19 cellular contexts compared by ENCODE assay signal in the genomic region with DNA sequence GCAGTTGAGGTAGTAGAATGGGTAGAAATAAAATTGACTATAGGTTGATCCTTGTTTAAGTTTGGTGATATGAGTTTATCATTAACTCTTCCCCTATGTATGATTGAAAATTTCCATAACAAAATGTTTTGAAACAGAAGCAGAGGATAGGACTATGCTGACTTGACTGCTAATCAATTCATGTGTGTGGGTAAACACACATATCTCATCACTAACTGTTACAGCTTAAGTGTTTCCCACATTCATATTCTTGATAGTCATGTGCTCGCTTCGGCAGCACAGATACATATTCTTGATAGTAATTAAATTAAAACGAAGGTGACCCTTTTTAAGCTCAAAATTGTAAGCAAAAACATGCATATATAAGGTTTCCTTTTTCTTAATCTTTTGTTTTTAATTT.
DNase-seq lines count a peak whose midpoint lies in the region; ATAC-seq, FAIRE-seq and TF ChIP-seq lines count a peak whose summit lies in the region.
"Had no signal": no experiment of that assay in that cellular context is flagged by ENCODE, and none has a peak within 500 bp of the region (broad histone marks: within the 10 kb centered on the region; RNA-seq: fewer than 3 reads in every experiment).

No MANE protein-coding gene starts in this region.

- H3K18ac ChIP-seq in H9 (ENCODE audit: insufficient read length, low read depth, low read length): no peak overlapping the region
- H3K18ac ChIP-seq in H1 (ENCODE audit: extremely low read depth, low read length): peak overlapping the region; percentile 19; the same call in 1 of the 2 replicates

- no peak overlapping the region for H2AK5ac ChIP-seq in H9 (ENCODE audit: insufficient read length, low read length)
- no peak overlapping the region for H2AK5ac ChIP-seq in H1 (ENCODE audit: low read depth, low read length)

- H3K9ac ChIP-seq in H9 (ENCODE audit: extremely low read depth, insufficient read length, low read length): no peak overlapping the region
- no peak overlapping the region for H3K9ac ChIP-seq in HUES64 (ENCODE audit: low read depth, low read length)
- no peak overlapping the region for H3K9ac ChIP-seq in H1 (replicated peaks in 1 of 4; ENCODE audit: extremely low read depth in 1 of 4, low read depth in 3 of 4, low read length in 3 of 4)

- H3K4me3 ChIP-seq in HUES64 (ENCODE audit: low read length): no peak overlapping the region
- no peak overlapping the region; a peak in 1 of 8 replicates for H3K4me3 ChIP-seq in H1 (ENCODE audit: extremely low read depth in 1 of 4, insufficient read depth in 2 of 4, low read depth in 3 of 4, low read length in 4 of 4)
- H3K4me3 ChIP-seq in BE2C (ENCODE audit: low read depth, low read length): no peak overlapping the region
- no peak overlapping the region for H3K4me3 ChIP-seq in stomach

- H3K27me3 ChIP-seq in H9 (ENCODE audit: insufficient read depth, low read length): no peaks in the 10 kb centered on the region
- no peaks in the 10 kb centered on the region for H3K27me3 ChIP-seq in HUES64 (ENCODE audit: insufficient read depth, low read length)
- H3K27me3 ChIP-seq in H1 (replicated peaks in 1 of 4; ENCODE audit: control insufficient read depth in 3 of 4, extremely low read depth in 1 of 4, insufficient read depth in 3 of 4, low read length in 3 of 4): no peaks in the 10 kb centered on the region
- H3K27me3 ChIP-seq in BE2C: no peaks in the 10 kb centered on the region
- no peaks in the 10 kb centered on the region for H3K27me3 ChIP-seq in stomach

- no peak for DNase-seq in H9
- no peak for DNase-seq in H1 (ENCODE audit: low read depth in 1 of 2, low spot score in 2 of 2)
- DNase-seq in stimulated activated naive B cell treated with anti-CD40 and anti-IgM and Interleukin-4, amounts not matched to agents 10 μg/mL and 1 μg/mL and 100 μg/mL, for 72 hours: no peak
- no peak for DNase-seq in BE2C
- no peak for DNase-seq in stomach
- DNase-seq: ACHN; Caco-2; CD4-positive, alpha-beta T cell; DMS153; DMS79; GDM1; HFFc6 had no signal

- H3K9me3 Mint-ChIP-seq in H9: peaks cover 11 to 21% of the 10 kb centered on the region in 2 experiments
- H3K9me3 Mint-ChIP-seq in stimulated activated naive B cell treated with anti-CD40 and anti-IgM and Interleukin-4, amounts not matched to agents 10 μg/mL and 1 μg/mL and 100 μg/mL, for 72 hours: peaks cover 6 to 7% of the 10 kb centered on the region in 2 donors
- H3K9me3 Mint-ChIP-seq: CD4-positive, alpha-beta T cell had no signal

- no peaks in the 10 kb centered on the region for H3K9me3 ChIP-seq in H9 (ENCODE audit: control insufficient read depth, low read depth, low read length)
- peaks cover 11% of the 10 kb centered on the region for H3K9me3 ChIP-seq in HUES64 (ENCODE audit: insufficient read depth, low read depth, low read length)
- H3K9me3 ChIP-seq in H1 (ENCODE audit: insufficient read depth in 2 of 2, low read depth in 1 of 2, low read length in 1 of 2): peaks cover 0 to 3% of the 10 kb centered on the region in 2 experiments; a peak in 1 of 4 replicates
- H3K9me3 ChIP-seq in BE2C: no peaks in the 10 kb centered on the region
- no peaks in the 10 kb centered on the region for H3K9me3 ChIP-seq in stomach
- H3K9me3 ChIP-seq: Caco-2 had no signal

- H4K5ac ChIP-seq in H9 (ENCODE audit: insufficient read length, low read depth, low read length) (no peak overlapping the region), H1 (ENCODE audit: insufficient read length, low read depth, low read length) (peak overlapping the region; percentile 51)

- no peak for ATAC-seq in stimulated activated naive B cell treated with anti-CD40 and anti-IgM and Interleukin-4, amounts not matched to agents 10 μg/mL and 1 μg/mL and 100 μg/mL, for 72 hours (replicated peaks)
- ATAC-seq in GM21825 (IDR thresholded peaks at IDR 0.05; ENCODE audit: unreplicated experiment): no peak
- ATAC-seq: HCT116 had no signal

- no peak overlapping the region for H3T11ph ChIP-seq in H9 (ENCODE audit: low read length)

- no peak overlapping the region for H2BK120ac ChIP-seq in H9 (ENCODE audit: low read depth, low read length, poor library complexity, severe bottlenecking)
- peak overlapping the region; percentile 92 for H2BK120ac ChIP-seq in H1 (replicated peaks; ENCODE audit: low read depth, low read length)

- H4K8ac ChIP-seq in H9 (replicated peaks; ENCODE audit: insufficient read length, low read depth, low read length) (no peak overlapping the region), H1 (ENCODE audit: extremely low read depth, insufficient read depth, low read length) (no peak overlapping the region)

- intact Hi-C loops in stomach (cut with DNase I; ENCODE audit: low total_unique reads): no loop called here

- H2BK20ac ChIP-seq in H9 (ENCODE audit: low read depth, low read length, poor library complexity, severe bottlenecking) (no peak overlapping the region), H1 (ENCODE audit: low read length) (peak overlapping the region; percentile 37; the same call in 1 of the 2 replicates)

- CTCF ChIA-PET in H1 (lab: Charles Lee; ENCODE audit: partially characterized antibody): no interaction called here

- H3K4me3 Mint-ChIP-seq in H9: no peak overlapping the region
- H3K4me3 Mint-ChIP-seq in stimulated activated naive B cell treated with anti-CD40 and anti-IgM and Interleukin-4, amounts not matched to agents 10 μg/mL and 1 μg/mL and 100 μg/mL, for 72 hours: peak overlapping the region; percentile 72 to 86
- H3K4me3 Mint-ChIP-seq: CD4-positive, alpha-beta T cell; HFFc6 had no signal

- H2BK12ac ChIP-seq in H9 (ENCODE audit: insufficient read length, low read depth, low read length) (no peak overlapping the region), H1 (ENCODE audit: low read depth, low read length) (no peak overlapping the region; the same call in 1 of the 2 replicates)

- FAIRE-seq in H1 (lab: Jason Lieb, UNC): no peak
- FAIRE-seq: A204.1, H54, HTR-8/SVneo had no signal

- no peak overlapping the region for H2BK15ac ChIP-seq in H9 (ENCODE audit: low read depth, low read length)
- H2BK15ac ChIP-seq in H1 (ENCODE audit: low read length): no peak overlapping the region

- no peaks in the 10 kb centered on the region for H3K79me2 ChIP-seq in H9 (ENCODE audit: insufficient read depth, low read length)
- no peaks in the 10 kb centered on the region for H3K79me2 ChIP-seq in H1 (ENCODE audit: control insufficient read depth in 1 of 2, insufficient read depth in 2 of 2, low read length in 2 of 2)

- TF ChIP-seq EP300 in H1 (IDR thresholded peaks at IDR 0.05; ENCODE audit: borderline replicate concordance in 1 of 2, low read depth in 2 of 2, low read length in 2 of 2) (no peak), stomach (IDR thresholded peaks at IDR 0.05) (no peak)

- H3K79me1 ChIP-seq in H9 (ENCODE audit: insufficient read depth, low read depth, low read length, poor library complexity, severe bottlenecking) (no peaks in the 10 kb centered on the region), H1 (ENCODE audit: low read depth, low read length) (no peaks in the 10 kb centered on the region)

- H2AFZ ChIP-seq in H9 (ENCODE audit: low read length): no peak overlapping the region
- H2AFZ ChIP-seq in H1 (ENCODE audit: low read length): no peak overlapping the region

- peaks cover 19 to 27% (median 25%) of the 10 kb centered on the region in 3 experiments for H3K36me3 Mint-ChIP-seq in H9 (ENCODE audit: insufficient read depth in 1 of 3, low read depth in 3 of 3)
- peaks cover 38 to 58% of the 10 kb centered on the region in 2 donors for H3K36me3 Mint-ChIP-seq in stimulated activated naive B cell treated with anti-CD40 and anti-IgM and Interleukin-4, amounts not matched to agents 10 μg/mL and 1 μg/mL and 100 μg/mL, for 72 hours

- peak overlapping the region; percentile 32 to 62 (median 54); a peak in 4 of 7 replicates for H3K27ac Mint-ChIP-seq in H9
- H3K27ac Mint-ChIP-seq in stimulated activated naive B cell treated with anti-CD40 and anti-IgM and Interleukin-4, amounts not matched to agents 10 μg/mL and 1 μg/mL and 100 μg/mL, for 72 hours: peak overlapping the region; percentile 73
- H3K27ac Mint-ChIP-seq: CD4-positive, alpha-beta T cell; HFFc6 had no signal

- H3K4me2 ChIP-seq in H9 (ENCODE audit: insufficient read depth, insufficient read length, low read length) (no peak overlapping the region), H1 (ENCODE audit: insufficient read depth in 1 of 2, low read depth in 2 of 2, low read length in 2 of 2) (no peak overlapping the region)

- no peak overlapping the region for H3K23ac ChIP-seq in H9 (ENCODE audit: insufficient read length, low read depth, low read length)
- H3K23ac ChIP-seq in H1 (ENCODE audit: insufficient read length): no peak overlapping the region

- H3K27me3 Mint-ChIP-seq in H9 (ENCODE audit: low read depth): no peaks in the 10 kb centered on the region
- H3K27me3 Mint-ChIP-seq in stimulated activated naive B cell treated with anti-CD40 and anti-IgM and Interleukin-4, amounts not matched to agents 10 μg/mL and 1 μg/mL and 100 μg/mL, for 72 hours: no peaks in the 10 kb centered on the region
- H3K27me3 Mint-ChIP-seq: CD4-positive, alpha-beta T cell had no signal

- TF ChIP-seq RAD21 in H1 (IDR thresholded peaks at IDR 0.05 in 1 of 2, conservative IDR thresholded peaks at IDR 0.05 in 1 of 2; ENCODE audit: low read depth in 2 of 2, low read length in 2 of 2): no peak

- no peak for TF ChIP-seq POLR2A in H1 (IDR thresholded peaks at IDR 0.05; ENCODE audit: control extremely low read depth in 1 of 2, low read depth in 2 of 2, low read length in 2 of 2)
- TF ChIP-seq POLR2A in stomach (IDR thresholded peaks at IDR 0.05): no peak

- H3K23me2 ChIP-seq in H9 (ENCODE audit: insufficient read length, low read depth, low read length, poor library complexity, severe bottlenecking) (no peaks in the 10 kb centered on the region), H1 (ENCODE audit: low read depth, low read length) (no peaks in the 10 kb centered on the region)

- H3K14ac ChIP-seq in H9 (ENCODE audit: insufficient read depth, low read length) (no peak overlapping the region), H1 (ENCODE audit: insufficient read length) (no peak overlapping the region)

- H3K4ac ChIP-seq in H9 (ENCODE audit: low read depth, low read length) (no peak overlapping the region), H1 (replicated peaks; ENCODE audit: insufficient read length, low read depth, low read length) (no peak overlapping the region)

- H4K20me1 ChIP-seq in H9 (ENCODE audit: control insufficient read depth, insufficient read depth, insufficient read length): no peaks in the 10 kb centered on the region
- no peaks in the 10 kb centered on the region for H4K20me1 ChIP-seq in H1 (replicated peaks in 1 of 2; ENCODE audit: control insufficient read depth in 1 of 2, insufficient read depth in 2 of 2, low read length in 2 of 2)

- H4K91ac ChIP-seq in H9 (ENCODE audit: insufficient read length, low read depth, low read length): no peak overlapping the region
- H4K91ac ChIP-seq in H1 (replicated peaks; ENCODE audit: insufficient read length, low read length): peak overlapping the region; percentile 44

- no peak overlapping the region for H3K56ac ChIP-seq in H9 (ENCODE audit: insufficient read length, low read depth, low read length)
- no peak overlapping the region for H3K56ac ChIP-seq in H1 (replicated peaks; ENCODE audit: insufficient read length, low read depth, low read length)

- no peak for TF ChIP-seq CTCF in H9 (conservative IDR thresholded peaks at IDR 0.05)
- no peak for TF ChIP-seq CTCF in H1 (IDR thresholded peaks at IDR 0.05; ENCODE audit: control extremely low read depth in 1 of 3, insufficient read depth in 1 of 3, low read depth in 1 of 3, low read length in 3 of 3)
- no peak for TF ChIP-seq CTCF in BE2C (IDR thresholded peaks at IDR 0.05; ENCODE audit: low read depth, low read length)
- TF ChIP-seq CTCF in stomach (IDR thresholded peaks at IDR 0.05): no peak

- H2BK5ac ChIP-seq in H9 (ENCODE audit: insufficient read length, low read length): no peak overlapping the region
- H2BK5ac ChIP-seq in H1 (ENCODE audit: low read depth, low read length): peak overlapping the region; percentile 79; the same call in 1 of the 2 replicates

- WGBS in H9 (ENCODE audit: extremely low coverage, insufficient read length, low lambda C conversion rate): no CpG with 5 or more reads among the region's 3 CpGs
- 100% methylated on average over 2 of the region's 3 CpGs for WGBS in HUES64
- 61% methylated on average over 3 of the region's 3 CpGs; no CpG with 5 or more reads in 1 of the 2 experiments for WGBS in H1 (ENCODE audit: extremely low coverage in 1 of 2, insufficient coverage in 1 of 2, insufficient read length in 1 of 2, insufficient replicate concordance in 2 of 2, low coverage in 1 of 2, low lambda C conversion rate in 2 of 2, missing lambda C conversion rate in 1 of 2), 2 experiments
- 39 to 70% (median 56%) methylated on average over 3 of the region's 3 CpGs for WGBS in stomach, 5 donors

- H3K36me3 ChIP-seq in HUES64 (ENCODE audit: insufficient read depth, low read length): peaks cover 8% of the 10 kb centered on the region; the same call in 1 of the 2 replicates
- peaks cover 0 to 8% (median 0%) of the 10 kb centered on the region in 4 experiments; a peak in 1 of 8 replicates for H3K36me3 ChIP-seq in H1 (ENCODE audit: control insufficient read depth in 2 of 4, insufficient read depth in 4 of 4, low read length in 3 of 4)
- no peaks in the 10 kb centered on the region for H3K36me3 ChIP-seq in BE2C
- H3K36me3 ChIP-seq in stomach: no peaks in the 10 kb centered on the region

- H3K27ac ChIP-seq in H9 (ENCODE audit: insufficient read length, low read depth, low read length): peak overlapping the region; percentile 58
- H3K27ac ChIP-seq in HUES64 (ENCODE audit: low read depth, low read length): peak overlapping the region; percentile 96
- no peak overlapping the region for H3K27ac ChIP-seq in H1 (ENCODE audit: low read depth, low read length)
- H3K27ac ChIP-seq in stomach: no peak overlapping the region
- H3K27ac ChIP-seq: C4-2B had no signal

- H3K4me1 ChIP-seq in H9 (ENCODE audit: insufficient read depth, low read length): peaks cover 9% of the 10 kb centered on the region; the same call in 1 of the 2 replicates
- peaks cover 69% of the 10 kb centered on the region for H3K4me1 ChIP-seq in HUES64 (ENCODE audit: insufficient read depth, low read length)
- H3K4me1 ChIP-seq in H1 (replicated peaks in 1 of 4; ENCODE audit: control insufficient read depth in 3 of 4, insufficient read depth in 4 of 4, low read length in 3 of 4): peaks cover 2 to 35% (median 12%) of the 10 kb centered on the region in 4 experiments
- no peaks in the 10 kb centered on the region for H3K4me1 ChIP-seq in BE2C
- H3K4me1 ChIP-seq in stomach: no peaks in the 10 kb centered on the region
- H3K4me1 ChIP-seq: Caco-2 had no signal

- POLR2A ChIA-PET in H1 (lab: Charles Lee; ENCODE audit: partially characterized antibody): interaction anchor here (0.7 kb wide), 1 partner anchor 232 kb away, joined by 3 read pairs; no protein-coding TSS in a partner anchor

- H3K4me1 Mint-ChIP-seq in H9: peaks cover 69 to 79% of the 10 kb centered on the region in 2 experiments
- H3K4me1 Mint-ChIP-seq in stimulated activated naive B cell treated with anti-CD40 and anti-IgM and Interleukin-4, amounts not matched to agents 10 μg/mL and 1 μg/mL and 100 μg/mL, for 72 hours: peaks cover 25 to 40% of the 10 kb centered on the region in 2 donors

Comparison
In these comparisons a context has a peak if more than half of its experiments do, and no peak if none do; other contexts are left out.
1. H3K27ac ChIP-seq: peak in H9 (single experiment) and HUES64 (single experiment); none in H1 (single experiment) and stomach (0 of 5).
2. H3K4me3 Mint-ChIP-seq: peak in stimulated activated naive B cell treated with anti-CD40 and anti-IgM and Interleukin-4, amounts not matched to agents 10 μg/mL and 1 μg/mL and 100 μg/mL, for 72 hours (2 of 2); none in H9 (0 of 2).